In genomic region chr5:141234109-141234508, GRCh38 we compare ENCODE assay signal across 1 cellular context.
TF ChIP-seq lines count a peak whose summit lies in the region.

No MANE protein-coding gene starts in this region.

TF ChIP-seq in GM12878, 131 proteins besides CTCF, POLR2A, EP300 and RAD21:
- TF ChIP-seq MYB (IDR thresholded peaks at IDR 0.05; ENCODE audit: borderline replicate concordance, low read depth, low read length) (no peak), RUNX3 (IDR thresholded peaks at IDR 0.05; ENCODE audit: low read length) (peak; percentile 33; the same call in 1 of the 2 replicates)
TF ChIP-seq in GM12878: peak in this region for 1.
